ENCODE assay signal across 18 cellular contexts in genomic region chr14:22535126-22535525, GRCh38. TPM values are rescaled to one million over a fixed set of nuclear protein-coding genes. Genes with fewer than 3 reads are reported as not detected.
DNase-seq lines count a peak whose midpoint lies in the region; ATAC-seq and TF ChIP-seq lines count a peak whose summit lies in the region.
"Had no signal": no experiment of that assay in that cellular context is flagged by ENCODE, and none has a peak within 500 bp of the region (broad histone marks: within the 10 kb centered on the region; RNA-seq: fewer than 3 reads in every experiment).

No MANE protein-coding gene starts in this region.

- H3K4me1 ChIP-seq in BLaER1 = peaks cover 100% of the 10 kb centered on the region
- H3K4me1 ChIP-seq in CD4-positive, alpha-beta memory T cell (ENCODE audit: insufficient read depth, low read length) = peaks cover 99% of the 10 kb centered on the region
- H3K4me1 ChIP-seq: colonic mucosa, HAP-1 had no signal

- H3K9me3 ChIP-seq in BLaER1 (no peaks in the 10 kb centered on the region), SU-DHL-6 (ENCODE audit: insufficient read depth, low read length) (no peaks in the 10 kb centered on the region)
- H3K9me3 ChIP-seq in CD4-positive, alpha-beta memory T cell (ENCODE audit: control insufficient read depth in 1 of 2, low read length in 2 of 2) = no peaks in the 10 kb centered on the region
- H3K9me3 ChIP-seq: ascending aorta, colonic mucosa, HAP-1 had no signal

- H3K27me3 ChIP-seq in BLaER1 = no peaks in the 10 kb centered on the region
- no peaks in the 10 kb centered on the region for H3K27me3 ChIP-seq in CD4-positive, alpha-beta memory T cell (ENCODE audit: insufficient read depth, low read length)
- H3K27me3 ChIP-seq in SU-DHL-6 (ENCODE audit: low read length) = no peaks in the 10 kb centered on the region
- H3K27me3 ChIP-seq: ascending aorta, colonic mucosa had no signal

- H3K36me3 Mint-ChIP-seq in CD4-positive, alpha-beta memory T cell = peaks cover 86 to 92% of the 10 kb centered on the region in 2 donors
- H3K36me3 Mint-ChIP-seq in effector memory CD8-positive, alpha-beta T cell (ENCODE audit: insufficient read depth) = peaks cover 96% of the 10 kb centered on the region

- H3F3A ChIP-seq in SU-DHL-6 (ENCODE audit: insufficient read depth) = peaks cover 10% of the 10 kb centered on the region; the same call in 1 of the 2 replicates

- no peak for ATAC-seq in effector memory CD8-positive, alpha-beta T cell (replicated peaks)
- ATAC-seq in GM21367 (IDR thresholded peaks at IDR 0.05; ENCODE audit: unreplicated experiment) = no peak
- ATAC-seq: K562 had no signal

- CTCF ChIA-PET in CD4-positive, alpha-beta memory T cell (lab: Charles Lee; ENCODE audit: partially characterized antibody) = interaction anchor here (0.9 to 8.1 kb wide), 6 partner anchors 11 to 35 kb away, joined by 3 to 48 read pairs (median 20); no protein-coding TSS in a partner anchor

- TF ChIP-seq CTCF in SU-DHL-6 (IDR thresholded peaks at IDR 0.05; ENCODE audit: insufficient read depth, low read length, poor library complexity, severe bottlenecking) = no peak

- peaks cover 84 to 100% (median 90%) of the 10 kb centered on the region in 4 donors for H3K4me1 Mint-ChIP-seq in CD4-positive, alpha-beta memory T cell
- peaks cover 75 to 82% of the 10 kb centered on the region in 2 donors for H3K4me1 Mint-ChIP-seq in effector memory CD8-positive, alpha-beta T cell (ENCODE audit: low read depth in 2 of 2)

- H3K79me2 ChIP-seq in SU-DHL-6 (ENCODE audit: insufficient read depth, low read length) = 0 out of 2 replicates have a peak, but pooled peaks cover 5% of the 10 kb centered on the region

- no peaks in the 10 kb centered on the region for H3K9me2 ChIP-seq in SU-DHL-6 (replicated peaks; ENCODE audit: insufficient read depth, low read length)

- POLR2A ChIA-PET in CD4-positive, alpha-beta memory T cell (lab: Charles Lee; ENCODE audit: partially characterized antibody) = interaction anchor here (0.8 to 20.6 kb wide), 11 partner anchors 8 to 799 kb away, joined by 3 to 1762 read pairs (median 6); no protein-coding TSS in a partner anchor

- peak overlapping the region; percentile 84 to 100 (median 91) for H3K27ac Mint-ChIP-seq in CD4-positive, alpha-beta memory T cell
- peak overlapping the region; percentile 86 to 99 for H3K27ac Mint-ChIP-seq in effector memory CD8-positive, alpha-beta T cell
- H3K27ac Mint-ChIP-seq: memory B cell had no signal

- no peaks in the 10 kb centered on the region for H3K9me3 Mint-ChIP-seq in CD4-positive, alpha-beta memory T cell
- H3K9me3 Mint-ChIP-seq in effector memory CD8-positive, alpha-beta T cell = no peaks in the 10 kb centered on the region
- H3K9me3 Mint-ChIP-seq: memory B cell had no signal

- H3K4me3 ChIP-seq in BLaER1 (no peak overlapping the region), SU-DHL-6 (ENCODE audit: insufficient read depth, low read length, poor library complexity, severe bottlenecking) (no peak overlapping the region)
- H3K4me3 ChIP-seq in CD4-positive, alpha-beta memory T cell (ENCODE audit: low read length in 2 of 2) = peak overlapping the region; percentile 11 to 17
- H3K4me3 ChIP-seq: ascending aorta, colonic mucosa, HAP-1, K562 had no signal

- H3K9ac ChIP-seq in BLaER1 = no peak overlapping the region
- H3K9ac ChIP-seq in SU-DHL-6 (ENCODE audit: low read length) = no peak overlapping the region

- H3K27ac ChIP-seq in BLaER1 = peak overlapping the region; percentile 46; the same call in 1 of the 2 replicates
- peak overlapping the region; percentile 55 for H3K27ac ChIP-seq in CD4-positive, alpha-beta memory T cell (ENCODE audit: low read depth, low read length)
- peak overlapping the region; percentile 0; the same call in 1 of the 2 replicates for H3K27ac ChIP-seq in SU-DHL-6 (ENCODE audit: low read depth, low read length)
- H3K27ac ChIP-seq: ascending aorta, colonic mucosa had no signal

- no peaks in the 10 kb centered on the region for H3K27me3 Mint-ChIP-seq in CD4-positive, alpha-beta memory T cell
- H3K27me3 Mint-ChIP-seq in effector memory CD8-positive, alpha-beta T cell = no peaks in the 10 kb centered on the region
- H3K27me3 Mint-ChIP-seq: memory B cell had no signal

- intact Hi-C loops in CD4-positive, alpha-beta memory T cell (cut with micrococcal nuclease) = loop anchor here (1.0 kb wide), 1 partner anchor 9 kb away; no protein-coding TSS in a partner anchor

- H3K4me3 Mint-ChIP-seq in CD4-positive, alpha-beta memory T cell = peak overlapping the region; percentile 79 to 91 (median 80)
- H3K4me3 Mint-ChIP-seq in effector memory CD8-positive, alpha-beta T cell = peak overlapping the region; percentile 75 to 91
- H3K4me3 Mint-ChIP-seq: memory B cell had no signal

- peak in 1 of 5 donors; percentile 13 for DNase-seq in CD4-positive, alpha-beta memory T cell
- no peak for DNase-seq in effector memory CD8-positive, alpha-beta T cell
- DNase-seq in SIG-M5 treated with dmso at 0.1 percent for 504 hours (lab: John Stamatoyannopoulos, UW; ENCODE audit: unreplicated experiment) (no peak), T-helper 9 cell (no peak)
- DNase-seq: colonic mucosa; DMS79; NCI-H2171 treated with DMSO at 0.1 percent for 48 hours; NK-92 treated with Interleukin-12 subunit alpha and Interleukin-12 subunit beta, amount 100 ng/mL, for 24 hours; nucleus accumbens; SHP77 treated with DMSO at 0.1 percent for 48 hours; stimulated activated naive CD4-positive, alpha-beta T cell had no signal

- no peak overlapping the region for H2AFZ ChIP-seq in SU-DHL-6 (ENCODE audit: low read depth, low read length, severe bottlenecking)

- H3K4me2 ChIP-seq in BLaER1 (peak overlapping the region; percentile 73), SU-DHL-6 (ENCODE audit: low read depth, low read length, poor library complexity, severe bottlenecking) (peak overlapping the region; percentile 4)

- peaks cover 93% of the 10 kb centered on the region for H3K36me3 ChIP-seq in BLaER1
- H3K36me3 ChIP-seq in CD4-positive, alpha-beta memory T cell (ENCODE audit: insufficient read depth, low read length) = peaks cover 75% of the 10 kb centered on the region
- 0 out of 2 replicates have a peak, but pooled peaks cover 6% of the 10 kb centered on the region for H3K36me3 ChIP-seq in SU-DHL-6 (ENCODE audit: low read length)
- H3K36me3 ChIP-seq: ascending aorta, colonic mucosa, HAP-1 had no signal

- H4K20me1 ChIP-seq in BLaER1 = peaks cover 100% of the 10 kb centered on the region
- no peaks in the 10 kb centered on the region for H4K20me1 ChIP-seq in SU-DHL-6 (ENCODE audit: low read depth, low read length)

RNA-seq across cellular contexts. Expression of gene DAD1, which starts 53.9 kb away (rescaled TPM):
- total RNA-seq in CD4-positive, alpha-beta memory T cell = 100 to 1,000 TPM; 110 to 124 TPM
- 100 to 1,000 TPM; 602 to 735 TPM for polyA plus RNA-seq in CD4-positive, alpha-beta memory T cell

Comparison
In these comparisons a context has a peak if more than half of its experiments do, and no peak if none do; other contexts are left out.
1. H3K27ac ChIP-seq: peak in every context shown above with its lines; median percentile 55 in CD4-positive, alpha-beta memory T cell; 46 in BLaER1; 0 in SU-DHL-6.
2. H3K4me3 ChIP-seq: peak in CD4-positive, alpha-beta memory T cell (2 of 2); none in BLaER1 (single experiment) and SU-DHL-6 (single experiment).